ENCODE assay signal across 8 cellular contexts in genomic region chr10:100827819-100828743, GRCh38.
DNase-seq lines count a peak whose midpoint lies in the region; ATAC-seq and TF ChIP-seq lines count a peak whose summit lies in the region.

No MANE protein-coding gene starts in this region.

- peaks cover 0 to 6% (median 0%) of the 10 kb centered on the region in 5 experiments for H3K9me3 Mint-ChIP-seq in brain

- intact Hi-C loops in OCI-LY7 (cut with micrococcal nuclease; ENCODE audit: unreplicated experiment): no loop called here

- H3K4me1 Mint-ChIP-seq in brain: peaks cover 36% of the 10 kb centered on the region

- TF ChIP-seq CTCF in OCI-LY7 (conservative IDR thresholded peaks at IDR 0.05; ENCODE audit: low read length) (no peak), brain (conservative IDR thresholded peaks at IDR 0.05) (peak in 1 of 2 experiments; percentile 20), lung (IDR thresholded peaks at IDR 0.05; ENCODE audit: control extremely low read depth, extremely low read depth) (no peak), upper lobe of left lung (IDR thresholded peaks at IDR 0.05) (no peak)

- WGBS in lung, 2 donors: 0 to 1% methylated on average over 52 to 69 of the region's 69 CpGs
- WGBS in upper lobe of left lung, 2 donors: 1 to 2% methylated on average over 15 to 30 of the region's 69 CpGs

- H3K27ac ChIP-seq in OCI-LY7 (ENCODE audit: low read depth, low read length, poor library complexity, severe bottlenecking) (no peak overlapping the region), lung (ENCODE audit: low read depth in 1 of 2, low read length in 1 of 2) (no peak overlapping the region), upper lobe of left lung (no peak overlapping the region)

- H2AFZ ChIP-seq in OCI-LY7 (ENCODE audit: low read length): no peak overlapping the region

- H3K36me3 ChIP-seq in OCI-LY7 (ENCODE audit: insufficient read depth, low read length): no peaks in the 10 kb centered on the region
- no peaks in the 10 kb centered on the region for H3K36me3 ChIP-seq in lung (ENCODE audit: control insufficient read depth in 2 of 2, insufficient read depth in 2 of 2, low read length in 2 of 2)
- H3K36me3 ChIP-seq in upper lobe of left lung: no peaks in the 10 kb centered on the region

- no peak for TF ChIP-seq EP300 in upper lobe of left lung (IDR thresholded peaks at IDR 0.05)

- H3K9me2 ChIP-seq in OCI-LY7 (ENCODE audit: insufficient read depth, low read length): no peaks in the 10 kb centered on the region

- CTCF ChIA-PET in OCI-LY7 (lab: Charles Lee; ENCODE audit: unreplicated experiment): no interaction called here

- peak overlapping the region; percentile 66; the same call in 1 of the 2 replicates for H3K4me2 ChIP-seq in OCI-LY7 (ENCODE audit: low read length)

- TF ChIP-seq POLR2A in upper lobe of left lung (IDR thresholded peaks at IDR 0.05): no peak

- BruUV-seq in OCI-LY7 (replicated peaks; lab: Mats Ljungman, UMichigan): no TSS peak

- H3K27ac Mint-ChIP-seq in brain: peak overlapping the region in 1 of 5 experiments; percentile 56

- POLR2A ChIA-PET in OCI-LY7 (lab: Charles Lee): no interaction called here

- H3K27me3 Mint-ChIP-seq in brain: peaks cover 99% of the 10 kb centered on the region

- H3K27me3 ChIP-seq in lung (ENCODE audit: control insufficient read depth, insufficient read depth): peaks cover 22% of the 10 kb centered on the region
- peaks cover 0 to 61% (median 37%) of the 10 kb centered on the region in 4 donors for H3K27me3 ChIP-seq in upper lobe of left lung

- DNase-seq in NCI-H510A (lab: John Stamatoyannopoulos, UW) (peak; percentile 6), NCI-H510A treated with DMSO at 0.1 percent for 48 hours (lab: John Stamatoyannopoulos, UW) (no peak), OCI-LY7 (ENCODE audit: low spot score) (no peak), lung (ENCODE audit: low spot score) (peak; percentile 28), upper lobe of left lung (peak in 1 of 2 donors; percentile 90), COR-L47 (lab: John Stamatoyannopoulos, UW) (no peak)

- ATAC-seq in lung (ENCODE audit: insufficient read depth, low FRiP score) (no peak), upper lobe of left lung (ENCODE audit: low FRiP score in 2 of 2) (peak in 1 of 2 donors; percentile 53), GM21515 (IDR thresholded peaks at IDR 0.05; ENCODE audit: unreplicated experiment) (no peak)

- H3K9me3 ChIP-seq in OCI-LY7 (ENCODE audit: low read length) (no peaks in the 10 kb centered on the region), lung (ENCODE audit: control insufficient read depth in 2 of 2, insufficient read depth in 1 of 2, low read length in 1 of 2) (peaks cover 0 to 9% of the 10 kb centered on the region in 2 donors), upper lobe of left lung (no peaks in the 10 kb centered on the region)

- no peaks in the 10 kb centered on the region for H4K20me1 ChIP-seq in OCI-LY7 (ENCODE audit: insufficient read depth, low read length)

- peak overlapping the region; percentile 72 to 89 (median 85) for H3K4me3 Mint-ChIP-seq in brain

- H3K4me1 ChIP-seq in OCI-LY7 (ENCODE audit: insufficient read depth, low read length, poor library complexity, severe bottlenecking) (no peaks in the 10 kb centered on the region), lung (ENCODE audit: control insufficient read depth in 2 of 2, insufficient read depth in 2 of 2, low read length in 2 of 2) (peaks cover 0 to 25% of the 10 kb centered on the region in 2 donors), upper lobe of left lung (peaks cover 37 to 44% (median 38%) of the 10 kb centered on the region in 4 donors)

- no peaks in the 10 kb centered on the region for H3K79me2 ChIP-seq in OCI-LY7 (ENCODE audit: insufficient read depth, low read depth, low read length)

- H3K4me3 ChIP-seq in OCI-LY7 (ENCODE audit: low read depth, low read length, poor library complexity, severe bottlenecking) (no peak overlapping the region), lung (peak overlapping the region; percentile 2), upper lobe of left lung (peak overlapping the region in 3 of 4 donors; percentile 27 to 50 (median 40))

- H3K36me3 Mint-ChIP-seq in brain: no peaks in the 10 kb centered on the region

Comparison
In these comparisons a context has a peak if more than half of its experiments do, and no peak if none do; other contexts are left out.
1. DNase-seq: peak in NCI-H510A (single experiment) and lung (single experiment); none in NCI-H510A treated with DMSO at 0.1 percent for 48 hours (single experiment), OCI-LY7 (single experiment) and COR-L47 (single experiment).